ENCODE assay signal across 8 cellular contexts in the genomic region with DNA sequence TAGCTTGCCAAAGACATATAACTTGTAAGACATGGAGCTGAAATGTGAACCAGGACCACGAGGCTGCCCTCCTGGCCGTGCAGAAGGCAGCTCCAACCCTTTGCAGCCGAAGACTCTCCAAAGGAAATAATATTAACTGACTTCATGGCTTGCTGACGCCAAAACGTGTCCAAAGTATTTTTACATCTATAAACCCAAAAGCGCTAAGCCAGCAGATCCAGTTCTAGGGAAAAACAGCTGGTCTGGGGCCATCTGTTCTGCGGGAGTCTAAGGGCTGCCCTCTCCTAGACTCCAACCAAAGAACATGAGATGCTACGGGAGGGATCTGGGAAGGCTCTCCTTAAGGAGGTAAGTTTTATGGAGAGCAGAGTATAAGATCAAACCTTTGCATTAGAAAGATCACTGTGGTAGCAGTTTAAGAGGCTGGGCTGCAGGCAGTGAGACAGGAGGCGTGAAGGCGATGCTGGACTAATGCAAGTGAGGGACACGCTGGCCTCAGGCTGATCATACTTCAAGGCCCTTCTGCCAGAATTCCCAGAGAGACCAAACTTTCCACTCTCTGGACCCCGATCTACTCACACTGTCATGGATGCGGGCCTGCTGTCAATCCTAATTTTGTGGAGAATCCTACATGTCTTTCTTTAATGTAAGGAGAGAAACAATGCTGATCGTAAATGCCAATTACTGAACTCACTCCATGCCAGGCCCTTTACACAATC. TPM values are rescaled to one million over a fixed set of nuclear protein-coding genes. Genes with fewer than 3 reads are reported as not detected.
DNase-seq lines count a peak whose midpoint lies in the region; ATAC-seq and TF ChIP-seq lines count a peak whose summit lies in the region.

No MANE protein-coding gene starts in this region.

- TF ChIP-seq CTCF in stomach (IDR thresholded peaks at IDR 0.05) = no peak

- H3K27me3 ChIP-seq in iPS-20b (ENCODE audit: insufficient read depth, low read length) = no peaks in the 10 kb centered on the region; the same call in 1 of the 2 replicates
- no peaks in the 10 kb centered on the region for H3K27me3 ChIP-seq in stomach

- H3K27ac Mint-ChIP-seq in activated T-helper 17 cell treated with anti-CD3 and anti-CD28 coated beads, Interleukin-2, amount 50 U/mL, for 72 hours = peak overlapping the region; percentile 83

- ATAC-seq in activated T-helper 17 cell treated with anti-CD3 and anti-CD28 coated beads, Interleukin-2, amount 50 U/mL, for 72 hours (replicated peaks) = no peak

- H3K36me3 ChIP-seq in iPS-20b (ENCODE audit: insufficient read depth, low read depth, low read length) (no peaks in the 10 kb centered on the region), stomach (peaks cover 0 to 6% (median 0%) of the 10 kb centered on the region in 4 donors)

- intact Hi-C loops in stomach (cut with DNase I; ENCODE audit: low total_unique reads) = no loop called here

- H3K4me1 ChIP-seq in iPS-20b (ENCODE audit: insufficient read depth, low read length) = peaks cover 9% of the 10 kb centered on the region
- peaks cover 24 to 56% (median 33%) of the 10 kb centered on the region in 4 donors for H3K4me1 ChIP-seq in stomach

- H3K4me3 ChIP-seq in iPS-20b (ENCODE audit: low read length) = peak overlapping the region; percentile 91
- H3K4me3 ChIP-seq in stomach = peak overlapping the region; percentile 43 to 68 (median 54)

- TF ChIP-seq POLR2A in stomach (IDR thresholded peaks at IDR 0.05) = no peak

- no peaks in the 10 kb centered on the region for H3K36me3 Mint-ChIP-seq in activated T-helper 17 cell treated with anti-CD3 and anti-CD28 coated beads, Interleukin-2, amount 50 U/mL, for 72 hours (ENCODE audit: low read depth)

- H3K27me3 Mint-ChIP-seq in activated T-helper 17 cell treated with anti-CD3 and anti-CD28 coated beads, Interleukin-2, amount 50 U/mL, for 72 hours = no peaks in the 10 kb centered on the region

- DNase-seq in DMS 273 (lab: John Stamatoyannopoulos, UW; ENCODE audit: unreplicated experiment) = peak; percentile 43
- DNase-seq in DMS 273 treated with DMSO at 0.1 percent for 48 hours (lab: John Stamatoyannopoulos, UW) = no peak
- DNase-seq in stomach = no peak
- no peak for DNase-seq in SW 1271 (lab: John Stamatoyannopoulos, UW)
- DNase-seq in AML-193 (lab: John Stamatoyannopoulos, UW) = no peak
- DNase-seq in NCI-H128 (lab: John Stamatoyannopoulos, UW; ENCODE audit: unreplicated experiment) = no peak

- H3K4me1 Mint-ChIP-seq in activated T-helper 17 cell treated with anti-CD3 and anti-CD28 coated beads, Interleukin-2, amount 50 U/mL, for 72 hours = peaks cover 18% of the 10 kb centered on the region

- no peaks in the 10 kb centered on the region for H3K9me3 Mint-ChIP-seq in activated T-helper 17 cell treated with anti-CD3 and anti-CD28 coated beads, Interleukin-2, amount 50 U/mL, for 72 hours

- peak overlapping the region; percentile 86; the same call in 1 of the 2 replicates for H3K9ac ChIP-seq in iPS-20b (ENCODE audit: low read depth, low read length)

- no peak for TF ChIP-seq EP300 in stomach (IDR thresholded peaks at IDR 0.05)

- 79 to 84% (median 81%) methylated on average over 14 of the region's 14 CpGs for WGBS in stomach, 5 donors

- H3K4me3 Mint-ChIP-seq in activated T-helper 17 cell treated with anti-CD3 and anti-CD28 coated beads, Interleukin-2, amount 50 U/mL, for 72 hours = peak overlapping the region; percentile 85

- H3K27ac ChIP-seq in iPS-20b (ENCODE audit: low read length) (no peak overlapping the region), stomach (peak overlapping the region; percentile 93 to 99 (median 98))

- no peaks in the 10 kb centered on the region for H3K9me3 ChIP-seq in iPS-20b (ENCODE audit: insufficient read depth, low read depth, low read length)
- H3K9me3 ChIP-seq in stomach = no peaks in the 10 kb centered on the region

RNA-seq across cellular contexts. Expression of a gene that starts 1.2 kb away (rescaled TPM):
- total RNA-seq in activated T-helper 17 cell treated with anti-CD3 and anti-CD28 coated beads, Interleukin-2, amount 50 U/mL, for 72 hours = 1 to 10 TPM; 3.5 to 4.2 TPM
- total RNA-seq in stomach = 10 to 100 TPM in 1 of 5 donors, 1 to 10 TPM in 4; 2.4 to 22.8 (median 4.9) TPM
- 1 to 10 TPM; 6.9 to 9.4 (median 7.3) TPM for polyA plus RNA-seq in stomach

RNA-seq across cellular contexts. Expression of a gene that starts 1.4 kb away (rescaled TPM):
- total RNA-seq in activated T-helper 17 cell treated with anti-CD3 and anti-CD28 coated beads, Interleukin-2, amount 50 U/mL, for 72 hours = 10 to 100 TPM; 10.7 to 65.8 TPM
- total RNA-seq in stomach = 1 to 10 TPM in 2 of 5 donors, not detected in 3; 3.3 to 3.7 TPM
- 1 to 10 TPM; 4.4 to 8.6 (median 5.7) TPM for polyA plus RNA-seq in stomach

RNA-seq across cellular contexts. Expression of a gene that starts 57.9 kb away (rescaled TPM):
- total RNA-seq in activated T-helper 17 cell treated with anti-CD3 and anti-CD28 coated beads, Interleukin-2, amount 50 U/mL, for 72 hours = not detected
- total RNA-seq in stomach = not detected
- not detected for polyA plus RNA-seq in stomach
